ENCODE assay signal across 10 cellular contexts in the genomic region with DNA sequence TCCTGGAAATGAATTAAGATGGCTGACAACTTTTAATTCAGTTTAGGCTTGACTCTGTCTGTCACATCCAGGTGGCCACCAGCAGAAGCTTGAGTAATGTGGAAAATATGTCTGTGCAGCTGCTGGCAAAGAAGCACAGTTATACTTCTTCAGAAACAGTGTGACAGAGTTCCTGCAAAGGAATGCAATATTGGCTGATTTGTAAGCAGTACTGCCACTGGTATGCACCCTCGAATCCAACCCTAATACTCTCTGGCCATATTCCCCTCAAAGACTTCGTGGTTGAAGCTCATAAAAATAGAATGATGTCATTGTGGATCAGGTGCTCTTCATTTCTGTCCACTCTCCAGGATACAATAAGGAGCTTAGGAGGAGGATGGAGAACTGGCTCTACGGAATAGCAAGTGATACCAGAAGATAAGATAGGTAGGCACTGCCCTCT.
DNase-seq lines count a peak whose midpoint lies in the region; ATAC-seq, FAIRE-seq and TF ChIP-seq lines count a peak whose summit lies in the region.
"Had no signal": no experiment of that assay in that cellular context is flagged by ENCODE, and none has a peak within 500 bp of the region (broad histone marks: within the 10 kb centered on the region; RNA-seq: fewer than 3 reads in every experiment).

No MANE protein-coding gene starts in this region.

- 49 to 54% methylated on average over 3 of the region's 3 CpGs for WGBS in esophagus squamous epithelium, 2 donors

- peaks cover 0 to 14% (median 6%) of the 10 kb centered on the region in 11 experiments; a peak in 12 of 22 replicates for H3K9me3 ChIP-seq in BLaER1 treated with 17β-estradiol and CSF1 and Interleukin-3, amounts not matched to agents 10 nM and 100 nM (replicated peaks in 1 of 11)
- H3K9me3 ChIP-seq in astrocyte (ENCODE audit: insufficient read depth, low read depth, low read length), result no peaks in the 10 kb centered on the region
- H3K9me3 ChIP-seq in mucosa of descending colon, result no peaks in the 10 kb centered on the region
- H3K9me3 ChIP-seq in esophagus squamous epithelium, result no peaks in the 10 kb centered on the region

- peak overlapping the region; percentile 58 for H3K4me3 Mint-ChIP-seq in astrocyte (ENCODE audit: unreplicated experiment)

- H3K4me3 ChIP-seq in BLaER1 treated with 17β-estradiol and CSF1 and Interleukin-3, amounts not matched to agents 10 nM and 100 nM, result no peak overlapping the region
- no peak overlapping the region for H3K4me3 ChIP-seq in astrocyte (ENCODE audit: insufficient read depth, low read depth, low read length)
- H3K4me3 ChIP-seq in mucosa of descending colon, result no peak overlapping the region
- no peak overlapping the region for H3K4me3 ChIP-seq in esophagus squamous epithelium

- intact Hi-C loops in mucosa of descending colon (cut with DNase I, micrococcal nuclease) (no loop called here), esophagus squamous epithelium (cut with DNase I) (no loop called here)

- 0 out of 22 replicates have a peak overlapping the region, but pooled peaks of 1 of the 11 experiments have one; percentile 24 for H3K9ac ChIP-seq in BLaER1 treated with 17β-estradiol and CSF1 and Interleukin-3, amounts not matched to agents 10 nM and 100 nM
- peak overlapping the region; percentile 4 for H3K9ac ChIP-seq in astrocyte (ENCODE audit: low read length)

- H3K27ac ChIP-seq in BLaER1 treated with 17β-estradiol and CSF1 and Interleukin-3, amounts not matched to agents 10 nM and 100 nM, result peak overlapping the region in 1 of 11 experiments; percentile 31; a peak in 2 of 22 replicates
- H3K27ac ChIP-seq in astrocyte (ENCODE audit: low read depth, low read length), result peak overlapping the region; percentile 65
- H3K27ac ChIP-seq in esophagus squamous epithelium, result no peak overlapping the region

- ATAC-seq in HG02763 (IDR thresholded peaks at IDR 0.05; ENCODE audit: unreplicated experiment) (peak; percentile 24), mucosa of descending colon (peak; percentile 37), GM18519 (IDR thresholded peaks at IDR 0.05; ENCODE audit: low FRiP score, unreplicated experiment) (no peak)
- ATAC-seq: left lobe of liver had no signal

- FAIRE-seq in astrocyte (lab: Jason Lieb, UNC), result peak; percentile 65

- no peaks in the 10 kb centered on the region for H3K27me3 Mint-ChIP-seq in astrocyte (ENCODE audit: low read depth, unreplicated experiment)

- no peaks in the 10 kb centered on the region for H4K20me1 ChIP-seq in BLaER1 treated with 17β-estradiol and CSF1 and Interleukin-3, amounts not matched to agents 10 nM and 100 nM
- H4K20me1 ChIP-seq in astrocyte (ENCODE audit: insufficient read depth, low read length), result no peaks in the 10 kb centered on the region

- peaks cover 31% of the 10 kb centered on the region for H3K4me1 Mint-ChIP-seq in astrocyte (ENCODE audit: low read depth, unreplicated experiment)

- H3K9me3 Mint-ChIP-seq in astrocyte (ENCODE audit: unreplicated experiment), result peaks cover 9% of the 10 kb centered on the region

- no peak overlapping the region for H2AFZ ChIP-seq in astrocyte (ENCODE audit: low read depth, low read length)

- no peaks in the 10 kb centered on the region for H3K36me3 ChIP-seq in BLaER1 treated with 17β-estradiol and CSF1 and Interleukin-3, amounts not matched to agents 10 nM and 100 nM
- H3K36me3 ChIP-seq in astrocyte (ENCODE audit: insufficient read depth, low read length) (no peaks in the 10 kb centered on the region), mucosa of descending colon (ENCODE audit: low read depth) (no peaks in the 10 kb centered on the region), esophagus squamous epithelium (no peaks in the 10 kb centered on the region)

- TF ChIP-seq CTCF in astrocyte (IDR thresholded peaks at IDR 0.05; ENCODE audit: insufficient read depth, low read depth, low read length) (no peak), mucosa of descending colon (IDR thresholded peaks at IDR 0.05) (no peak), esophagus squamous epithelium (IDR thresholded peaks at IDR 0.05) (no peak)

- peaks cover 0 to 25% (median 18%) of the 10 kb centered on the region in 10 experiments; a peak in 16 of 20 replicates for H3K4me1 ChIP-seq in BLaER1 treated with 17β-estradiol and CSF1 and Interleukin-3, amounts not matched to agents 10 nM and 100 nM
- peaks cover 13% of the 10 kb centered on the region for H3K4me1 ChIP-seq in astrocyte (ENCODE audit: insufficient read depth, low read length)
- peaks cover 20% of the 10 kb centered on the region for H3K4me1 ChIP-seq in mucosa of descending colon (ENCODE audit: low read depth)
- peaks cover 0 to 11% (median 0%) of the 10 kb centered on the region in 3 donors for H3K4me1 ChIP-seq in esophagus squamous epithelium

- DNase-seq in astrocyte (ENCODE audit: low read depth), result peak; percentile 99
- no peak for DNase-seq in mucosa of descending colon
- DNase-seq in stimulated activated naive CD4-positive, alpha-beta T cell (lab: John Stamatoyannopoulos, UW), result no peak
- DNase-seq in NCI-H2227 (lab: John Stamatoyannopoulos, UW; ENCODE audit: unreplicated experiment), result no peak
- no peak for DNase-seq in esophagus squamous epithelium (lab: John Stamatoyannopoulos, UW)
- DNase-seq: activated CD4-positive, CD25-positive, alpha-beta regulatory T cell had no signal

- H3K4me2 ChIP-seq in BLaER1 treated with 17β-estradiol and CSF1 and Interleukin-3, amounts not matched to agents 10 nM and 100 nM, result peak overlapping the region in 8 of 11 experiments; percentile 1 to 57 (median 39); a peak in 15 of 22 replicates
- peak overlapping the region; percentile 59 for H3K4me2 ChIP-seq in astrocyte (ENCODE audit: low read length)

- TF ChIP-seq POLR2A in esophagus squamous epithelium (IDR thresholded peaks at IDR 0.05), result no peak

- no peaks in the 10 kb centered on the region for H3K79me2 ChIP-seq in astrocyte (ENCODE audit: insufficient read depth, low read length)

- peaks cover 2% of the 10 kb centered on the region for H3K36me3 Mint-ChIP-seq in astrocyte (ENCODE audit: low read depth, unreplicated experiment)

- no peaks in the 10 kb centered on the region for H3K27me3 ChIP-seq in BLaER1 treated with 17β-estradiol and CSF1 and Interleukin-3, amounts not matched to agents 10 nM and 100 nM
- H3K27me3 ChIP-seq in astrocyte (ENCODE audit: insufficient read depth, low read length) (no peaks in the 10 kb centered on the region), esophagus squamous epithelium (no peaks in the 10 kb centered on the region)

- H3K27ac Mint-ChIP-seq in astrocyte (ENCODE audit: unreplicated experiment), result peak overlapping the region; percentile 91
